ENCODE assay signal across 1 cellular context in the genomic region with DNA sequence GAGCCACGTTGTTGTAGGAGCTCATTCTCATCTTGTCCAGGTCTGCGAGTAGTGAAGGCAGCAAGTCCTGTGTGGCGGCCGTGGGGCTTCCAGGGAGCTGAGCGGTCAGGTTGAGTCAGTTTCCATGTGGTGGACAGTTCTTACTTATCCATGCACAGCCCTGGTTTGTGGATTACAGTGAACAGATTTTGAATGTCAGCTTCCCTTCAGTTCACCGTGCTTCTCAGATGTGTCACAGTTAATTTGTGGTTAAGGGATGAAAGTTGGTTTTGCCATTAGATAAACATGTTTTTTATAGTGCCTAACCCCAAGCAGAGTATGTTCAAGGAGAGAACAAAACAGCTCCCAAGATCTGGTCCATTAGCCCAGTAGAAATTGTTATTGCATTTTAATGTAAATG.
TF ChIP-seq lines count a peak whose summit lies in the region.

No MANE protein-coding gene starts in this region.

TF ChIP-seq in WTC11, 78 proteins besides CTCF, POLR2A, EP300 and RAD21 (continued from another document):
- TF ChIP-seq, protein P1, sequence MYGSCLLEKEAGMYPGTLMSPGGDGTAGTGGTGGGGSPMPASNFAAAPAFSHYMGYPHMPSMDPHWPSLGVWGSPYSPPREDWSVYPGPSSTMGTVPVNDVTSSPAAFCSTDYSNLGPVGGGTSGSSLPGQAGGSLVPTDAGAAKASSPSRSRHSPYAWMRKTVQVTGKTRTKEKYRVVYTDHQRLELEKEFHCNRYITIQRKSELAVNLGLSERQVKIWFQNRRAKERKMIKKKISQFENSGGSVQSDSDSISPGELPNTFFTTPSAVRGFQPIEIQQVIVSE (CRISPR knock-in tag; IDR thresholded peaks at IDR 0.05; ENCODE audit: borderline replicate concordance), result no peak
- TF ChIP-seq GRHL2 (CRISPR knock-in tag; IDR thresholded peaks at IDR 0.05; ENCODE audit: insufficient replicate concordance, severe bottlenecking), result no peak
- TF ChIP-seq, protein P2, sequence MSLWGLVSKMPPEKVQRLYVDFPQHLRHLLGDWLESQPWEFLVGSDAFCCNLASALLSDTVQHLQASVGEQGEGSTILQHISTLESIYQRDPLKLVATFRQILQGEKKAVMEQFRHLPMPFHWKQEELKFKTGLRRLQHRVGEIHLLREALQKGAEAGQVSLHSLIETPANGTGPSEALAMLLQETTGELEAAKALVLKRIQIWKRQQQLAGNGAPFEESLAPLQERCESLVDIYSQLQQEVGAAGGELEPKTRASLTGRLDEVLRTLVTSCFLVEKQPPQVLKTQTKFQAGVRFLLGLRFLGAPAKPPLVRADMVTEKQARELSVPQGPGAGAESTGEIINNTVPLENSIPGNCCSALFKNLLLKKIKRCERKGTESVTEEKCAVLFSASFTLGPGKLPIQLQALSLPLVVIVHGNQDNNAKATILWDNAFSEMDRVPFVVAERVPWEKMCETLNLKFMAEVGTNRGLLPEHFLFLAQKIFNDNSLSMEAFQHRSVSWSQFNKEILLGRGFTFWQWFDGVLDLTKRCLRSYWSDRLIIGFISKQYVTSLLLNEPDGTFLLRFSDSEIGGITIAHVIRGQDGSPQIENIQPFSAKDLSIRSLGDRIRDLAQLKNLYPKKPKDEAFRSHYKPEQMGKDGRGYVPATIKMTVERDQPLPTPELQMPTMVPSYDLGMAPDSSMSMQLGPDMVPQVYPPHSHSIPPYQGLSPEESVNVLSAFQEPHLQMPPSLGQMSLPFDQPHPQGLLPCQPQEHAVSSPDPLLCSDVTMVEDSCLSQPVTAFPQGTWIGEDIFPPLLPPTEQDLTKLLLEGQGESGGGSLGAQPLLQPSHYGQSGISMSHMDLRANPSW (CRISPR knock-in tag; conservative IDR thresholded peaks at IDR 0.05; ENCODE audit: low read depth), result no peak
- TF ChIP-seq, protein P3, sequence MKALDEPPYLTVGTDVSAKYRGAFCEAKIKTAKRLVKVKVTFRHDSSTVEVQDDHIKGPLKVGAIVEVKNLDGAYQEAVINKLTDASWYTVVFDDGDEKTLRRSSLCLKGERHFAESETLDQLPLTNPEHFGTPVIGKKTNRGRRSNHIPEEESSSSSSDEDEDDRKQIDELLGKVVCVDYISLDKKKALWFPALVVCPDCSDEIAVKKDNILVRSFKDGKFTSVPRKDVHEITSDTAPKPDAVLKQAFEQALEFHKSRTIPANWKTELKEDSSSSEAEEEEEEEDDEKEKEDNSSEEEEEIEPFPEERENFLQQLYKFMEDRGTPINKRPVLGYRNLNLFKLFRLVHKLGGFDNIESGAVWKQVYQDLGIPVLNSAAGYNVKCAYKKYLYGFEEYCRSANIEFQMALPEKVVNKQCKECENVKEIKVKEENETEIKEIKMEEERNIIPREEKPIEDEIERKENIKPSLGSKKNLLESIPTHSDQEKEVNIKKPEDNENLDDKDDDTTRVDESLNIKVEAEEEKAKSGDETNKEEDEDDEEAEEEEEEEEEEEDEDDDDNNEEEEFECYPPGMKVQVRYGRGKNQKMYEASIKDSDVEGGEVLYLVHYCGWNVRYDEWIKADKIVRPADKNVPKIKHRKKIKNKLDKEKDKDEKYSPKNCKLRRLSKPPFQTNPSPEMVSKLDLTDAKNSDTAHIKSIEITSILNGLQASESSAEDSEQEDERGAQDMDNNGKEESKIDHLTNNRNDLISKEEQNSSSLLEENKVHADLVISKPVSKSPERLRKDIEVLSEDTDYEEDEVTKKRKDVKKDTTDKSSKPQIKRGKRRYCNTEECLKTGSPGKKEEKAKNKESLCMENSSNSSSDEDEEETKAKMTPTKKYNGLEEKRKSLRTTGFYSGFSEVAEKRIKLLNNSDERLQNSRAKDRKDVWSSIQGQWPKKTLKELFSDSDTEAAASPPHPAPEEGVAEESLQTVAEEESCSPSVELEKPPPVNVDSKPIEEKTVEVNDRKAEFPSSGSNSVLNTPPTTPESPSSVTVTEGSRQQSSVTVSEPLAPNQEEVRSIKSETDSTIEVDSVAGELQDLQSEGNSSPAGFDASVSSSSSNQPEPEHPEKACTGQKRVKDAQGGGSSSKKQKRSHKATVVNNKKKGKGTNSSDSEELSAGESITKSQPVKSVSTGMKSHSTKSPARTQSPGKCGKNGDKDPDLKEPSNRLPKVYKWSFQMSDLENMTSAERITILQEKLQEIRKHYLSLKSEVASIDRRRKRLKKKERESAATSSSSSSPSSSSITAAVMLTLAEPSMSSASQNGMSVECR (CRISPR knock-in tag; IDR thresholded peaks at IDR 0.05; ENCODE audit: borderline replicate concordance), result no peak
